Comparison of ENCODE assay signal across 8 cellular contexts in genomic region chr12:56795163-56795562, GRCh38. TPM values are rescaled to one million over a fixed set of nuclear protein-coding genes. Genes with fewer than 3 reads are reported as not detected.
DNase-seq lines count a peak whose midpoint lies in the region; ATAC-seq and TF ChIP-seq lines count a peak whose summit lies in the region.
"Not testable (repeated sequence)": the region's sequence is repeated elsewhere in the genome, so short reads cannot be mapped to it uniquely, and the experiment has no call there.

No MANE protein-coding gene starts in this region.

- H3K36me3 Mint-ChIP-seq in GM23338 (ENCODE audit: low read depth); activated CD4-positive, alpha-beta memory T cell treated with anti-CD3 and anti-CD28 coated beads, Interleukin-2, amount 10 ng/mL, durations not matched to agents 7 days and 5 days (ENCODE audit: low read depth); activated T-helper 17 cell treated with anti-CD3 and anti-CD28 coated beads, Interleukin-2, amount 50 U/mL, for 72 hours (ENCODE audit: low read depth); activated naive CD8-positive, alpha-beta T cell treated with anti-CD3 and anti-CD28 coated beads for 36 hours; effector memory CD8-positive, alpha-beta T cell (ENCODE audit: insufficient read depth); naive thymus-derived CD4-positive, alpha-beta T cell; progenitor cell of endocrine pancreas (ENCODE audit: insufficient read depth): not testable (repeated sequence)

- H3K9me2 ChIP-seq in GM23338 (ENCODE audit: insufficient read depth): not testable (repeated sequence)

- not testable (repeated sequence) for H3K9me3 ChIP-seq in naive thymus-derived CD4-positive, alpha-beta T cell (ENCODE audit: control insufficient read depth in 2 of 3, low read length in 3 of 3); testis

- not testable (repeated sequence) for ATAC-seq in GM23338; activated T-helper 17 cell treated with anti-CD3 and anti-CD28 coated beads, Interleukin-2, amount 50 U/mL, for 72 hours (replicated peaks); effector memory CD8-positive, alpha-beta T cell (replicated peaks); naive thymus-derived CD4-positive, alpha-beta T cell

- H3K27ac ChIP-seq in GM23338 (ENCODE audit: low read depth); naive thymus-derived CD4-positive, alpha-beta T cell (ENCODE audit: low read depth, low read length); testis: not testable (repeated sequence)

- intact Hi-C loops in naive thymus-derived CD4-positive, alpha-beta T cell (cut with micrococcal nuclease); testis (cut with DNase I; ENCODE audit: low total_unique reads): not testable (repeated sequence)

- not testable (repeated sequence) for H3K4me1 ChIP-seq in GM23338 (ENCODE audit: insufficient read depth); naive thymus-derived CD4-positive, alpha-beta T cell (ENCODE audit: control insufficient read depth in 2 of 2, insufficient read depth in 2 of 2, low read length in 2 of 2); testis

- not testable (repeated sequence) for TF ChIP-seq POLR2A in testis (IDR thresholded peaks at IDR 0.05)

- not testable (repeated sequence) for H3K27me3 Mint-ChIP-seq in GM23338 (ENCODE audit: insufficient read depth, low read depth, poor library complexity); activated T-helper 17 cell treated with anti-CD3 and anti-CD28 coated beads, Interleukin-2, amount 50 U/mL, for 72 hours; activated naive CD8-positive, alpha-beta T cell treated with anti-CD3 and anti-CD28 coated beads for 36 hours; effector memory CD8-positive, alpha-beta T cell; naive thymus-derived CD4-positive, alpha-beta T cell; progenitor cell of endocrine pancreas
- peaks cover 12% of the 10 kb centered on the region for H3K27me3 Mint-ChIP-seq in activated CD4-positive, alpha-beta memory T cell treated with anti-CD3 and anti-CD28 coated beads, Interleukin-2, amount 10 ng/mL, durations not matched to agents 7 days and 5 days

- H3K4me1 Mint-ChIP-seq in GM23338; activated CD4-positive, alpha-beta memory T cell treated with anti-CD3 and anti-CD28 coated beads, Interleukin-2, amount 10 ng/mL, durations not matched to agents 7 days and 5 days; activated T-helper 17 cell treated with anti-CD3 and anti-CD28 coated beads, Interleukin-2, amount 50 U/mL, for 72 hours; activated naive CD8-positive, alpha-beta T cell treated with anti-CD3 and anti-CD28 coated beads for 36 hours; effector memory CD8-positive, alpha-beta T cell (ENCODE audit: low read depth in 2 of 2); naive thymus-derived CD4-positive, alpha-beta T cell; progenitor cell of endocrine pancreas (ENCODE audit: low read depth): not testable (repeated sequence)

- POLR2A ChIA-PET in activated CD4-positive, alpha-beta memory T cell treated with anti-CD3 and anti-CD28 coated beads, Interleukin-2, amount 10 ng/mL, durations not matched to agents 7 days and 5 days (lab: Charles Lee); naive thymus-derived CD4-positive, alpha-beta T cell (lab: Charles Lee): not testable (repeated sequence)

- H3K4me2 ChIP-seq in GM23338: not testable (repeated sequence)

- CTCF ChIA-PET in activated CD4-positive, alpha-beta memory T cell treated with anti-CD3 and anti-CD28 coated beads, Interleukin-2, amount 10 ng/mL, durations not matched to agents 7 days and 5 days (lab: Charles Lee); naive thymus-derived CD4-positive, alpha-beta T cell (lab: Charles Lee): not testable (repeated sequence)

- H3K9me3 Mint-ChIP-seq in GM23338 (peaks cover 35% of the 10 kb centered on the region), progenitor cell of endocrine pancreas (ENCODE audit: low read depth) (peaks cover 15% of the 10 kb centered on the region)
- not testable (repeated sequence) for H3K9me3 Mint-ChIP-seq in activated CD4-positive, alpha-beta memory T cell treated with anti-CD3 and anti-CD28 coated beads, Interleukin-2, amount 10 ng/mL, durations not matched to agents 7 days and 5 days; activated T-helper 17 cell treated with anti-CD3 and anti-CD28 coated beads, Interleukin-2, amount 50 U/mL, for 72 hours; activated naive CD8-positive, alpha-beta T cell treated with anti-CD3 and anti-CD28 coated beads for 36 hours; effector memory CD8-positive, alpha-beta T cell; naive thymus-derived CD4-positive, alpha-beta T cell

- WGBS in testis, 2 donors: 32 to 37% methylated on average over 6 of the region's 7 CpGs

- H3K4me3 Mint-ChIP-seq in GM23338; progenitor cell of endocrine pancreas (ENCODE audit: low read depth): not testable (repeated sequence)
- H3K4me3 Mint-ChIP-seq in activated CD4-positive, alpha-beta memory T cell treated with anti-CD3 and anti-CD28 coated beads, Interleukin-2, amount 10 ng/mL, durations not matched to agents 7 days and 5 days: peak overlapping the region; percentile 15
- H3K4me3 Mint-ChIP-seq in activated T-helper 17 cell treated with anti-CD3 and anti-CD28 coated beads, Interleukin-2, amount 50 U/mL, for 72 hours: peak overlapping the region; percentile 52
- peak overlapping the region; percentile 59 for H3K4me3 Mint-ChIP-seq in activated naive CD8-positive, alpha-beta T cell treated with anti-CD3 and anti-CD28 coated beads for 36 hours
- peak overlapping the region; percentile 31 to 80 for H3K4me3 Mint-ChIP-seq in effector memory CD8-positive, alpha-beta T cell
- H3K4me3 Mint-ChIP-seq in naive thymus-derived CD4-positive, alpha-beta T cell: peak overlapping the region; percentile 18 to 82 (median 68)

- H4K20me1 ChIP-seq in GM23338 (replicated peaks; ENCODE audit: insufficient read depth): not testable (repeated sequence)

- not testable (repeated sequence) for H3K36me3 ChIP-seq in GM23338 (ENCODE audit: insufficient read depth); naive thymus-derived CD4-positive, alpha-beta T cell (ENCODE audit: control insufficient read depth in 2 of 3, insufficient read depth in 3 of 3, low read length in 3 of 3); testis (ENCODE audit: low read depth, missing control alignments)

- H3F3A ChIP-seq in GM23338 (replicated peaks; ENCODE audit: low read depth): not testable (repeated sequence)

- not testable (repeated sequence) for H3K27me3 ChIP-seq in GM23338 (ENCODE audit: insufficient read depth); naive thymus-derived CD4-positive, alpha-beta T cell (ENCODE audit: control insufficient read depth in 2 of 2, insufficient read depth in 2 of 2, low read length in 2 of 2); testis

- H2AFZ ChIP-seq in GM23338: peak overlapping the region; percentile 74; the same call in 1 of the 2 replicates

- H3K4me3 ChIP-seq in GM23338; naive thymus-derived CD4-positive, alpha-beta T cell (ENCODE audit: low read length); testis: not testable (repeated sequence)

- H3K79me2 ChIP-seq in GM23338 (replicated peaks; ENCODE audit: insufficient read depth): not testable (repeated sequence)

- not testable (repeated sequence) for DNase-seq in GM23338 (ENCODE audit: low spot score); activated CD4-positive, alpha-beta memory T cell treated with anti-CD3 and anti-CD28 coated beads, Interleukin-2, amount 10 ng/mL, durations not matched to agents 7 days and 5 days; activated naive CD8-positive, alpha-beta T cell treated with anti-CD3 and anti-CD28 coated beads for 36 hours; effector memory CD8-positive, alpha-beta T cell; progenitor cell of endocrine pancreas (ENCODE audit: low spot score, unreplicated experiment)
- DNase-seq in naive thymus-derived CD4-positive, alpha-beta T cell: peak in 2 of 9 donors; percentile 3 to 4
- DNase-seq in testis: peak; percentile 84

- not testable (repeated sequence) for TF ChIP-seq CTCF in GM23338 (conservative IDR thresholded peaks at IDR 0.05; ENCODE audit: low read depth in 2 of 2); progenitor cell of endocrine pancreas (IDR thresholded peaks at IDR 0.05; ENCODE audit: unreplicated experiment); testis (IDR thresholded peaks at IDR 0.05)

- H3K27ac Mint-ChIP-seq in GM23338; activated CD4-positive, alpha-beta memory T cell treated with anti-CD3 and anti-CD28 coated beads, Interleukin-2, amount 10 ng/mL, durations not matched to agents 7 days and 5 days; activated T-helper 17 cell treated with anti-CD3 and anti-CD28 coated beads, Interleukin-2, amount 50 U/mL, for 72 hours: not testable (repeated sequence)
- H3K27ac Mint-ChIP-seq in activated naive CD8-positive, alpha-beta T cell treated with anti-CD3 and anti-CD28 coated beads for 36 hours: peak overlapping the region; percentile 21
- H3K27ac Mint-ChIP-seq in effector memory CD8-positive, alpha-beta T cell: peak overlapping the region in 1 of 2 donors; percentile 84
- H3K27ac Mint-ChIP-seq in naive thymus-derived CD4-positive, alpha-beta T cell: peak overlapping the region in 3 of 9 donors; percentile 18 to 52 (median 24)
- H3K27ac Mint-ChIP-seq in progenitor cell of endocrine pancreas: peak overlapping the region; percentile 71

RNA-seq across cellular contexts. Expression of gene HSD17B6, which starts 32.0 kb away (rescaled TPM):
- 4.3 and 10.3 TPM in 2 replicates for total RNA-seq in GM23338 (2014; rRNA removed; shearing (Covaris generic))
- polyA plus RNA-seq in GM23338 (2016; fragmentation: Nextera tagmentation; extraction: Ambion mirVana) (2.7 and 5.2 TPM in 2 replicates), testis (ENCODE audit: insufficient read depth, low read depth, low replicate concordance) (36.1 TPM)
- total RNA-seq in activated CD4-positive, alpha-beta memory T cell treated with anti-CD3 and anti-CD28 coated beads, Interleukin-2, amount 10 ng/mL, durations not matched to agents 7 days and 5 days: 1 to 10 TPM; 2.0 to 2.2 TPM
- total RNA-seq in activated T-helper 17 cell treated with anti-CD3 and anti-CD28 coated beads, Interleukin-2, amount 50 U/mL, for 72 hours: 1 to 10 TPM; 2.8 to 4.8 TPM
- 1 to 10 TPM; 1.7 to 1.9 TPM for total RNA-seq in activated naive CD8-positive, alpha-beta T cell treated with anti-CD3 and anti-CD28 coated beads for 36 hours
- 1 to 10 TPM in 2 of 5 experiments, under 1 TPM in 3; 0.22 to 1.5 (median 0.64) TPM for total RNA-seq in naive thymus-derived CD4-positive, alpha-beta T cell
- 1 to 10 TPM in 1 of 2 donors, under 1 TPM in 1; 0.99 to 1.3 TPM for polyA plus RNA-seq in naive thymus-derived CD4-positive, alpha-beta T cell
- total RNA-seq in progenitor cell of endocrine pancreas (0.60 and 0.71 TPM in 2 replicates), testis (10 to 100 TPM in 1 of 2 donors, 1 to 10 TPM in 1; 9.8 to 12.0 TPM)

RNA-seq across cellular contexts. Expression of gene PRIM1, which starts 43.0 kb away (rescaled TPM):
- 69.9 and 73.9 TPM in 2 replicates for total RNA-seq in GM23338 (2014; rRNA removed; shearing (Covaris generic))
- 65.6 and 67.9 TPM in 2 replicates for polyA plus RNA-seq in GM23338 (2016; fragmentation: Nextera tagmentation; extraction: Ambion mirVana)
- 10 to 100 TPM; 45.0 to 46.2 TPM for total RNA-seq in activated CD4-positive, alpha-beta memory T cell treated with anti-CD3 and anti-CD28 coated beads, Interleukin-2, amount 10 ng/mL, durations not matched to agents 7 days and 5 days
- total RNA-seq in activated T-helper 17 cell treated with anti-CD3 and anti-CD28 coated beads, Interleukin-2, amount 50 U/mL, for 72 hours: 10 to 100 TPM; 58.0 to 62.9 TPM
- total RNA-seq in activated naive CD8-positive, alpha-beta T cell treated with anti-CD3 and anti-CD28 coated beads for 36 hours: 100 to 1,000 TPM in 1 of 2 experiments, 10 to 100 TPM in 1; 95.4 to 100 TPM
- total RNA-seq in naive thymus-derived CD4-positive, alpha-beta T cell: 10 to 100 TPM; 11.5 to 39.8 (median 26.2) TPM
- 10 to 100 TPM; 40.0 to 55.1 TPM for polyA plus RNA-seq in naive thymus-derived CD4-positive, alpha-beta T cell
- total RNA-seq in progenitor cell of endocrine pancreas: 21.2 and 26.6 TPM in 2 replicates
- 10 to 100 TPM; 20.5 to 29.9 TPM for total RNA-seq in testis
- polyA plus RNA-seq in testis (ENCODE audit: insufficient read depth, low read depth, low replicate concordance): 21.8 TPM
